In the genomic region with DNA sequence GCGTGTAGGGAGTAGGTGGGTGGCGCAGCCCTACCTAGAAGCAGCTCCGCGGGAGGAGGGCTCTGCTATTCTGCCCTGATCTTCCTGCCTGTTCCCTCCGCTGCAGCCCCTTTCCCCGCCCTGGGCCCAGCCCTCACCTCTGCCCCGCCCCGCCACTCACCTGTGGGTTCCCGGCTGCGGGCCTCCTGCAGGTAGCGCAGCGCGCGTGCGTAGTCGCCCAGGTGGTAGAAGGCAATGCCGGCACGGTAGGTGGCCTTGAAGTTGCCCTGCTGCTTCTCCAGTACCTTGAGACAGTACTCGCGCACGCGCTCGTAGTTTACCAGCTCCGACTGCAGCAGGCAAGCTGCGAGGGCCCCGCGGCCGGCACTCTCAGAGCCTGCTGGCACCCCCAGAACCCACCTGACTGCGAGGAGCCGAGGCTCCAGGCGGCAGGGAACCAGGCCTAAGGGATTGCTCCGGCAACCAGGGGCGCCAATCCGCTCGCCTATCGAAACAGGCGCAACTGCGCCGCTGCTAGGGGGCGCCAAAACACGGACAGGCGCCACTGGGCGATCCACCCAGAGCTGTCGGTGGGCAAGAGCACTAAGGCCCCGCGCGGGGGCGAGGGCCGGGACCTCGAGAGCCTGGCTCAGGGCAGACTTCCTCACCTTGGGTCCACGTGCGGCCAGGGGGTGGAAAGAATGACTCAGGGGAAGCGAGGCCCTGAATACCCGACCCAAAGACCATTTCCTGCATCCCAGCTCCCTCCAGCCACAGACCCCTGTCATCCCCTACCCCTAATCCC, we compare ENCODE assay signal across 8 cellular contexts. TPM values are rescaled to one million over a fixed set of nuclear protein-coding genes. Genes with fewer than 3 reads are reported as not detected.
DNase-seq lines count a peak whose midpoint lies in the region; ATAC-seq and TF ChIP-seq lines count a peak whose summit lies in the region.

No MANE protein-coding gene starts in this region.

- TF ChIP-seq CTCF in C4-2B (conservative IDR thresholded peaks at IDR 0.05) (peak; percentile 95), LNCAP (IDR thresholded peaks at IDR 0.05) (peak; percentile 49), WTC11 (IDR thresholded peaks at IDR 0.05) (peak; percentile 65)

- peak overlapping the region; percentile 50 for H3K4me3 Mint-ChIP-seq in WTC11
- H3K4me3 Mint-ChIP-seq in stimulated activated memory B cell treated with anti-CD40 and anti-IgM and Interleukin-4, amounts not matched to agents 10 μg/mL and 1 μg/mL and 100 μg/mL, for 72 hours, result no peak overlapping the region

- peaks cover 4% of the 10 kb centered on the region for H3K9me3 Mint-ChIP-seq in WTC11
- H3K9me3 Mint-ChIP-seq in stimulated activated memory B cell treated with anti-CD40 and anti-IgM and Interleukin-4, amounts not matched to agents 10 μg/mL and 1 μg/mL and 100 μg/mL, for 72 hours, result peaks cover 3% of the 10 kb centered on the region

- CTCF ChIA-PET in WTC11 (lab: Charles Lee), result interaction anchor here (0.6 to 4.6 kb wide), 56 partner anchors 9 to 453 kb away, joined by 3 to 67 read pairs (median 5); partner anchors contain the start of genes BLVRB, C19orf47, CCNP and MAP3K10

- peaks cover 11% of the 10 kb centered on the region for H3K4me1 Mint-ChIP-seq in WTC11
- peaks cover 12% of the 10 kb centered on the region for H3K4me1 Mint-ChIP-seq in stimulated activated memory B cell treated with anti-CD40 and anti-IgM and Interleukin-4, amounts not matched to agents 10 μg/mL and 1 μg/mL and 100 μg/mL, for 72 hours

- H3K36me3 Mint-ChIP-seq in WTC11, result peaks cover 3% of the 10 kb centered on the region; the same call in 1 of the 2 replicates
- peaks cover 15% of the 10 kb centered on the region for H3K36me3 Mint-ChIP-seq in stimulated activated memory B cell treated with anti-CD40 and anti-IgM and Interleukin-4, amounts not matched to agents 10 μg/mL and 1 μg/mL and 100 μg/mL, for 72 hours

- POLR2A ChIA-PET in WTC11 (lab: Charles Lee), result interaction anchor here (0.6 kb wide), 1 partner anchor 25 kb away, joined by 3 read pairs; no protein-coding TSS in a partner anchor

- peak overlapping the region; percentile 52 for H3K27ac ChIP-seq in C4-2B

- H3K27me3 Mint-ChIP-seq in WTC11 (ENCODE audit: low read depth), result peaks cover 44% of the 10 kb centered on the region
- peaks cover 36% of the 10 kb centered on the region for H3K27me3 Mint-ChIP-seq in stimulated activated memory B cell treated with anti-CD40 and anti-IgM and Interleukin-4, amounts not matched to agents 10 μg/mL and 1 μg/mL and 100 μg/mL, for 72 hours

- H3K27ac Mint-ChIP-seq in WTC11, result no peak overlapping the region
- H3K27ac Mint-ChIP-seq in stimulated activated memory B cell treated with anti-CD40 and anti-IgM and Interleukin-4, amounts not matched to agents 10 μg/mL and 1 μg/mL and 100 μg/mL, for 72 hours, result no peak overlapping the region

- DNase-seq in WTC11 (ENCODE audit: low spot score), result peak; percentile 82
- peak; percentile 31 for DNase-seq in kidney tubule cell (ENCODE audit: low spot score)
- no peak for DNase-seq in SW 1271 (lab: John Stamatoyannopoulos, UW)
- no peak for DNase-seq in central memory CD4-positive, alpha-beta T cell

- ATAC-seq in WTC11 (peak; percentile 60), GM21619 (IDR thresholded peaks at IDR 0.05; ENCODE audit: unreplicated experiment) (no peak)
- no peak for ATAC-seq in stimulated activated memory B cell treated with anti-CD40 and anti-IgM and Interleukin-4, amounts not matched to agents 10 μg/mL and 1 μg/mL and 100 μg/mL, for 72 hours

TF ChIP-seq in WTC11, 78 proteins besides CTCF, POLR2A, EP300 and RAD21:
- TF ChIP-seq FOXP1 (CRISPR knock-in tag; IDR thresholded peaks at IDR 0.05; ENCODE audit: borderline replicate concordance), result peak; percentile 66; the same call in 1 of the 2 replicates
- no peak for TF ChIP-seq GTF2I (CRISPR knock-in tag; conservative IDR thresholded peaks at IDR 0.05)
- TF ChIP-seq SP1 (CRISPR knock-in tag; conservative IDR thresholded peaks at IDR 0.05), result peak; percentile 38; the same call in 1 of the 2 replicates
- TF ChIP-seq EMX1 (CRISPR knock-in tag; IDR thresholded peaks at IDR 0.05), result 0 out of 2 replicates have a peak, but pooled peaks have one; percentile 34
- TF ChIP-seq MYBL2 (CRISPR knock-in tag; IDR thresholded peaks at IDR 0.05), result 0 out of 2 replicates have a peak, but pooled peaks have one; percentile 26
- no peak for TF ChIP-seq CBFB (CRISPR knock-in tag; IDR thresholded peaks at IDR 0.05; ENCODE audit: low read depth)
- TF ChIP-seq RORB (CRISPR knock-in tag; IDR thresholded peaks at IDR 0.05), result no peak
- TF ChIP-seq MAX (CRISPR knock-in tag; IDR thresholded peaks at IDR 0.05), result peak; percentile 51; the same call in 1 of the 2 replicates
- TF ChIP-seq, protein P1, sequence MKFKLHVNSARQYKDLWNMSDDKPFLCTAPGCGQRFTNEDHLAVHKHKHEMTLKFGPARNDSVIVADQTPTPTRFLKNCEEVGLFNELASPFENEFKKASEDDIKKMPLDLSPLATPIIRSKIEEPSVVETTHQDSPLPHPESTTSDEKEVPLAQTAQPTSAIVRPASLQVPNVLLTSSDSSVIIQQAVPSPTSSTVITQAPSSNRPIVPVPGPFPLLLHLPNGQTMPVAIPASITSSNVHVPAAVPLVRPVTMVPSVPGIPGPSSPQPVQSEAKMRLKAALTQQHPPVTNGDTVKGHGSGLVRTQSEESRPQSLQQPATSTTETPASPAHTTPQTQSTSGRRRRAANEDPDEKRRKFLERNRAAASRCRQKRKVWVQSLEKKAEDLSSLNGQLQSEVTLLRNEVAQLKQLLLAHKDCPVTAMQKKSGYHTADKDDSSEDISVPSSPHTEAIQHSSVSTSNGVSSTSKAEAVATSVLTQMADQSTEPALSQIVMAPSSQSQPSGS (CRISPR knock-in tag; IDR thresholded peaks at IDR 0.05; ENCODE audit: borderline replicate concordance, low read depth), result no peak
- TF ChIP-seq ZNF416 (CRISPR knock-in tag; IDR thresholded peaks at IDR 0.05), result peak; percentile 51
- TF ChIP-seq RELA (CRISPR knock-in tag; IDR thresholded peaks at IDR 0.05; ENCODE audit: borderline replicate concordance), result 0 out of 2 replicates have a peak, but pooled peaks have one; percentile 33
- TF ChIP-seq, protein P2, sequence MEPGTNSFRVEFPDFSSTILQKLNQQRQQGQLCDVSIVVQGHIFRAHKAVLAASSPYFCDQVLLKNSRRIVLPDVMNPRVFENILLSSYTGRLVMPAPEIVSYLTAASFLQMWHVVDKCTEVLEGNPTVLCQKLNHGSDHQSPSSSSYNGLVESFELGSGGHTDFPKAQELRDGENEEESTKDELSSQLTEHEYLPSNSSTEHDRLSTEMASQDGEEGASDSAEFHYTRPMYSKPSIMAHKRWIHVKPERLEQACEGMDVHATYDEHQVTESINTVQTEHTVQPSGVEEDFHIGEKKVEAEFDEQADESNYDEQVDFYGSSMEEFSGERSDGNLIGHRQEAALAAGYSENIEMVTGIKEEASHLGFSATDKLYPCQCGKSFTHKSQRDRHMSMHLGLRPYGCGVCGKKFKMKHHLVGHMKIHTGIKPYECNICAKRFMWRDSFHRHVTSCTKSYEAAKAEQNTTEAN (CRISPR knock-in tag; IDR thresholded peaks at IDR 0.05), result no peak
- TF ChIP-seq HMGXB4 (CRISPR knock-in tag; IDR thresholded peaks at IDR 0.05), result peak; percentile 57; the same call in 1 of the 2 replicates
- TF ChIP-seq ZNF423 (CRISPR knock-in tag; IDR thresholded peaks at IDR 0.05), result 0 out of 2 replicates have a peak, but pooled peaks have one; percentile 5

RNA-seq across cellular contexts. Expression of gene TTC9B, which starts 1.0 kb away (rescaled TPM):
- 0.23 TPM in 1 of 3 replicates, not detected in the others for total RNA-seq in WTC11 (2021)

RNA-seq across cellular contexts. Expression of gene CCNP, which starts 9.3 kb away (rescaled TPM):
- total RNA-seq in WTC11 (2021), result 0.83 to 2.4 TPM (median 1.9 TPM) in 3 replicates

RNA-seq across cellular contexts. Expression of gene MAP3K10, which starts 26.0 kb away (rescaled TPM):
- total RNA-seq in WTC11 (2021), result 23.5 to 25.5 TPM (median 24.4 TPM) in 3 replicates

Comparison
In these comparisons a context has a peak if more than half of its experiments do, and no peak if none do; other contexts are left out.
1. DNase-seq: peak in WTC11 (single experiment) and kidney tubule cell (single experiment); none in SW 1271 (0 of 2) and central memory CD4-positive, alpha-beta T cell (single experiment).
2. Peak in every context shown above with its lines, with median percentiles within 50 percentile points of each other: CTCF ChIP-seq.